8 cellular contexts compared by ENCODE assay signal in the genomic region with DNA sequence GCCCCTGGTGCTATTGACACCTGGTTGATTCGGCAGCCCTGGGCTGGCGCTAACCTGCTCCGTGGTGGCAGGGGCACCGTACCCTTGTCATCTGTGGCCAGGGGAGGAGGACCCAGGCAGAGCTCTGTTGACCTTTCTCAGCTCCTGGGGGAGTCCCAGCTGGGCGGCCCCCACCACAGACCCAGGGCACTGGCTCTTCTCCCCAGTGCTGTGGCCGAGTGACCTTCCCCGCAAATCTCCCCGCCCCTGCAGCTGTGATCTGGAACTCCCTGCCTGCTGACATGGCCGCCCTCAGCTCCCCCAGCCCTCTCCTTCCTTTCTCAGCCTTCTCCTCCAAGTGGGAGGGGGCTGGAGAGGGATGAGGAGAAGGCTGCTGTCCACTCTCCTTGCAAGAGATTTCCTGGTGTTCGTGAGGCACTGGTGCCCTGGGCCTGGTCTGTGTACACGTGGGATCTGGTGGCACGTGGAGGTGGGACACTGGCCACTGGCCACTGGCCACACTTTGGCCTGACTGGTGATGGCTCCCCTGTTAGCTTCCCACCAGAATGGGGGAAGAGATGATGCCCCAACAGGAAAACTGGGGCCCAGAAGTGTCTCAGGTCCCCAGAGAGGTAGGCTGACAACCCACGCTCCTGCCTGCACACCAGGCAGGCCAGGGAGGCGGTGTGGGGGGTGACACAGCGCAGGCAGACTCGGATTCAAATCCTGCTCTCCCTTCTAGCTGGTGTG. TPM values are rescaled to one million over a fixed set of nuclear protein-coding genes. Genes with fewer than 3 reads are reported as not detected.
DNase-seq lines count a peak whose midpoint lies in the region; ATAC-seq and TF ChIP-seq lines count a peak whose summit lies in the region.

No MANE protein-coding gene starts in this region.

- peaks cover 95% of the 10 kb centered on the region for H3K4me1 Mint-ChIP-seq in activated CD8-positive, alpha-beta T cell treated with anti-CD3 and anti-CD28 coated beads, Interleukin-2, amount 10 ng/mL, durations not matched to agents 7 days and 5 days (ENCODE audit: low read depth)
- no peaks in the 10 kb centered on the region for H3K4me1 Mint-ChIP-seq in type B pancreatic cell (ENCODE audit: unreplicated experiment)

- H3K4me3 ChIP-seq in HCT116 (replicated peaks in 1 of 2; ENCODE audit: low read depth in 1 of 2, low read length in 2 of 2) (no peak overlapping the region), heart left ventricle (peak overlapping the region in 1 of 12 donors; percentile 78)

- H3K27ac ChIP-seq in HCT116 (ENCODE audit: low read depth, low read length) (no peak overlapping the region), heart left ventricle (peak overlapping the region; percentile 13 to 98 (median 77))

- peaks cover 66% of the 10 kb centered on the region for H3K36me3 Mint-ChIP-seq in activated CD8-positive, alpha-beta T cell treated with anti-CD3 and anti-CD28 coated beads, Interleukin-2, amount 10 ng/mL, durations not matched to agents 7 days and 5 days (ENCODE audit: low read depth)
- no peaks in the 10 kb centered on the region for H3K36me3 Mint-ChIP-seq in type B pancreatic cell

- ATAC-seq in HCT116 (no peak), heart left ventricle (peak in 2 of 4 donors; percentile 6 to 9), SK-N-SH treated with all-trans-retinoic acid at 6 μM for 48 hours (no peak)
- no peak for ATAC-seq in activated CD8-positive, alpha-beta T cell treated with anti-CD3 and anti-CD28 coated beads, Interleukin-2, amount 10 ng/mL, durations not matched to agents 7 days and 5 days

- no peaks in the 10 kb centered on the region for H3K79me2 ChIP-seq in HCT116 (ENCODE audit: insufficient read depth, low read length)

- H3K36me3 ChIP-seq in HCT116 (ENCODE audit: control insufficient read depth in 1 of 2, insufficient read depth in 2 of 2, low read length in 2 of 2) (no peaks in the 10 kb centered on the region), heart left ventricle (peaks cover 0 to 26% (median 0%) of the 10 kb centered on the region in 9 donors)

- CTCF ChIA-PET in HCT116 (lab: Charles Lee): interaction anchor here (1.4 to 5.9 kb wide), 4 partner anchors 11 to 95 kb away, joined by 4 to 55 read pairs (median 26); partner anchors contain the start of gene ACBD4
- CTCF ChIA-PET in activated CD8-positive, alpha-beta T cell treated with anti-CD3 and anti-CD28 coated beads, Interleukin-2, amount 10 ng/mL, durations not matched to agents 7 days and 5 days (lab: Charles Lee): interaction anchor here (1.2 to 12.9 kb wide), 7 partner anchors 9 to 155 kb away, joined by 3 to 410 read pairs (median 24); partner anchors contain the start of genes ACBD4, FMNL1 and HEXIM1

- intact Hi-C loops in HCT116 (cut with micrococcal nuclease) (no loop called here), heart left ventricle (cut with DNase I) (loop anchor here in 1 of 10 donors (5.0 kb wide), 1 partner anchor 32 kb away; the partner anchor contains the start of gene SPATA32)

- no peaks in the 10 kb centered on the region for H3K27me3 Mint-ChIP-seq in activated CD8-positive, alpha-beta T cell treated with anti-CD3 and anti-CD28 coated beads, Interleukin-2, amount 10 ng/mL, durations not matched to agents 7 days and 5 days (ENCODE audit: low read depth)
- peaks cover 30% of the 10 kb centered on the region for H3K27me3 Mint-ChIP-seq in type B pancreatic cell

- BruUV-seq in HCT116 (replicated peaks; lab: Mats Ljungman, UMichigan): no TSS peak

- H3K9ac ChIP-seq in HCT116 (ENCODE audit: low read length): no peak overlapping the region

- no peaks in the 10 kb centered on the region for H3K9me3 ChIP-seq in HCT116 (ENCODE audit: control insufficient read depth in 1 of 2, insufficient read depth in 1 of 2, low read depth in 1 of 2, low read length in 2 of 2)
- H3K9me3 ChIP-seq in heart left ventricle: no peaks in the 10 kb centered on the region

- peak overlapping the region; percentile 94 for H3K27ac Mint-ChIP-seq in activated CD8-positive, alpha-beta T cell treated with anti-CD3 and anti-CD28 coated beads, Interleukin-2, amount 10 ng/mL, durations not matched to agents 7 days and 5 days
- H3K27ac Mint-ChIP-seq in type B pancreatic cell: no peak overlapping the region

- POLR2A ChIA-PET in HCT116 (lab: Charles Lee): interaction anchor here (1.3 to 2.3 kb wide), 3 partner anchors 81 to 94 kb away, joined by 4 to 7 read pairs (median 7); partner anchors contain the start of genes ACBD4 and HEXIM1
- POLR2A ChIA-PET in activated CD8-positive, alpha-beta T cell treated with anti-CD3 and anti-CD28 coated beads, Interleukin-2, amount 10 ng/mL, durations not matched to agents 7 days and 5 days (lab: Charles Lee): interaction anchor here (0.6 to 6.5 kb wide), 9 partner anchors 9 to 156 kb away, joined by 3 to 97 read pairs (median 7); partner anchors contain the start of genes FMNL1, HEXIM1 and MAP3K14

- H4K20me1 ChIP-seq in HCT116 (ENCODE audit: insufficient read depth): no peaks in the 10 kb centered on the region

- no peak overlapping the region for H2AFZ ChIP-seq in HCT116 (ENCODE audit: low read depth, low read length, poor library complexity, severe bottlenecking)

- RAD21 ChIA-PET in HCT116 (lab: Charles Lee; ENCODE audit: low non-redundant PET in 1 of 2, low total read pairs in 2 of 2, uncharacterized antibody in 2 of 2, unreplicated experiment in 2 of 2): no interaction called here

- TF ChIP-seq RAD21 in HCT116 (IDR thresholded peaks at IDR 0.05; ENCODE audit: low read depth): no peak

- TF ChIP-seq CTCF in HCT116 (IDR thresholded peaks at IDR 0.05 in 2 of 3, conservative IDR thresholded peaks at IDR 0.05 in 1 of 3; ENCODE audit: borderline replicate concordance in 1 of 3, insufficient read depth in 1 of 3, low read depth in 2 of 3, low read length in 2 of 3) (no peak), heart left ventricle (IDR thresholded peaks at IDR 0.05) (no peak), type B pancreatic cell (conservative IDR thresholded peaks at IDR 0.05) (no peak)

- no peak for TF ChIP-seq POLR2A in HCT116 (IDR thresholded peaks at IDR 0.05; ENCODE audit: borderline replicate concordance, extremely low read depth, insufficient read depth, insufficient read length)
- TF ChIP-seq POLR2A in heart left ventricle (IDR thresholded peaks at IDR 0.05): no peak

- DNase-seq in HCT116 (ENCODE audit: low read depth, low spot score) (no peak), heart left ventricle (peak in 3 of 5 donors; percentile 61 to 73 (median 71)), type B pancreatic cell (ENCODE audit: extremely low spot score, unreplicated experiment) (no peak), NCI-H1048 (lab: John Stamatoyannopoulos, UW) (no peak), DMS153 treated with DMSO at 0.1 percent for 48 hours (lab: John Stamatoyannopoulos, UW; ENCODE audit: unreplicated experiment) (no peak)
- DNase-seq in activated CD8-positive, alpha-beta T cell treated with anti-CD3 and anti-CD28 coated beads, Interleukin-2, amount 10 ng/mL, durations not matched to agents 7 days and 5 days: no peak
- peak; percentile 73 for DNase-seq in stimulated activated CD8-positive, alpha-beta memory T cell treated with anti-CD3 and anti-CD28 coated beads, Interleukin-4, amount 100 ng/mL, for 48 hours

- H3K27me3 ChIP-seq in HCT116 (ENCODE audit: insufficient read depth, low read length) (no peaks in the 10 kb centered on the region), heart left ventricle (no peaks in the 10 kb centered on the region)

- peak overlapping the region; percentile 100 for H3K4me3 Mint-ChIP-seq in activated CD8-positive, alpha-beta T cell treated with anti-CD3 and anti-CD28 coated beads, Interleukin-2, amount 10 ng/mL, durations not matched to agents 7 days and 5 days
- no peak overlapping the region for H3K4me3 Mint-ChIP-seq in type B pancreatic cell

- H3K4me2 ChIP-seq in HCT116 (ENCODE audit: low read length): peak overlapping the region; percentile 68

- no peaks in the 10 kb centered on the region for H3K9me3 Mint-ChIP-seq in activated CD8-positive, alpha-beta T cell treated with anti-CD3 and anti-CD28 coated beads, Interleukin-2, amount 10 ng/mL, durations not matched to agents 7 days and 5 days (ENCODE audit: insufficient read depth)
- no peaks in the 10 kb centered on the region for H3K9me3 Mint-ChIP-seq in type B pancreatic cell

- WGBS in heart left ventricle, 4 donors: 82 to 89% (median 85%) methylated on average over 12 to 16 of the region's 16 CpGs

- H3K9me2 ChIP-seq in HCT116 (ENCODE audit: insufficient read depth): no peaks in the 10 kb centered on the region

- H3K4me1 ChIP-seq in HCT116 (ENCODE audit: control insufficient read depth in 1 of 2, insufficient read depth in 2 of 2, low read length in 2 of 2) (peaks cover 33 to 72% of the 10 kb centered on the region in 2 experiments), heart left ventricle (peaks cover 0 to 76% (median 51%) of the 10 kb centered on the region in 12 donors)

TF ChIP-seq in HCT116, 20 proteins besides CTCF, POLR2A, EP300 and RAD21 (continues in another document):
- TF ChIP-seq POLR2AphosphoS5 (IDR thresholded peaks at IDR 0.05; ENCODE audit: low read depth, low read length) (no peak), SRF (IDR thresholded peaks at IDR 0.05; ENCODE audit: low read depth) (no peak), SP1 (IDR thresholded peaks at IDR 0.05; ENCODE audit: low read depth) (no peak), MAX (IDR thresholded peaks at IDR 0.05) (no peak)

TF ChIP-seq in SK-N-SH treated with all-trans-retinoic acid at 6 μM for 48 hours, 23 proteins besides CTCF, POLR2A, EP300 and RAD21 (continues in another document):
- TF ChIP-seq ZFP30 (CRISPR knock-in tag; IDR thresholded peaks at IDR 0.05) (no peak), CSDC2 (CRISPR knock-in tag; IDR thresholded peaks at IDR 0.05) (no peak), ARNTL (CRISPR knock-in tag; IDR thresholded peaks at IDR 0.05; ENCODE audit: borderline replicate concordance, low read depth) (no peak), BACH2 (CRISPR knock-in tag; IDR thresholded peaks at IDR 0.05; ENCODE audit: borderline replicate concordance) (no peak), SNAI2 (CRISPR knock-in tag; IDR thresholded peaks at IDR 0.05) (no peak)

RNA-seq across cellular contexts. Expression of gene FMNL1, which starts 8.2 kb away (rescaled TPM):
- total RNA-seq in HCT116 (2021; ENCODE audit: unreplicated experiment) (8.2 TPM), heart left ventricle (10 to 100 TPM in 5 of 9 donors, 1 to 10 TPM in 4; 6.4 to 52.8 (median 10.3) TPM), type B pancreatic cell (ENCODE audit: low replicate concordance) (1.9 and 6.0 TPM in 2 replicates)
- polyA plus RNA-seq in HCT116 (2012): 8.6 and 8.9 TPM in 2 replicates
- total RNA-seq in activated CD8-positive, alpha-beta T cell treated with anti-CD3 and anti-CD28 coated beads, Interleukin-2, amount 10 ng/mL, durations not matched to agents 7 days and 5 days: 100 to 1,000 TPM; 375 to 395 TPM
- 1 to 10 TPM; 5.4 to 7.8 TPM for polyA plus RNA-seq in heart left ventricle

RNA-seq across cellular contexts. Expression of gene SPATA32, which starts 32.0 kb away (rescaled TPM):
- total RNA-seq in HCT116 (2021; ENCODE audit: unreplicated experiment) (0.15 TPM), heart left ventricle (not detected), type B pancreatic cell (ENCODE audit: low replicate concordance) (not detected in 2 replicates)
- polyA plus RNA-seq in HCT116 (2012): 0.05 and 0.16 TPM in 2 replicates
- total RNA-seq in activated CD8-positive, alpha-beta T cell treated with anti-CD3 and anti-CD28 coated beads, Interleukin-2, amount 10 ng/mL, durations not matched to agents 7 days and 5 days: under 1 TPM; 0.52 to 0.55 TPM
- not detected for polyA plus RNA-seq in heart left ventricle

Comparison
In these comparisons a context has a peak if more than half of its experiments do, and no peak if none do; other contexts are left out.
1. DNase-seq: peak in heart left ventricle (3 of 5) and stimulated activated CD8-positive, alpha-beta memory T cell treated with anti-CD3 and anti-CD28 coated beads, Interleukin-4, amount 100 ng/mL, for 48 hours (single experiment); none in HCT116 (single experiment), activated CD8-positive, alpha-beta T cell treated with anti-CD3 and anti-CD28 coated beads, Interleukin-2, amount 10 ng/mL, durations not matched to agents 7 days and 5 days (single experiment), type B pancreatic cell (single experiment), NCI-H1048 (single experiment) and DMS153 treated with DMSO at 0.1 percent for 48 hours (single experiment).
2. RNA of gene FMNL1, which starts 8.2 kb away (total RNA-seq): 375 to 395 TPM in activated CD8-positive, alpha-beta T cell treated with anti-CD3 and anti-CD28 coated beads, Interleukin-2, amount 10 ng/mL, durations not matched to agents 7 days and 5 days; 6.4 to 52.8 TPM in heart left ventricle, 8.2 TPM in HCT116 (single experiment) and 1.9 to 6.0 TPM in type B pancreatic cell; every median in the first group is over 4 times any median in the second.